ENCODE assay signal across 13 cellular contexts in genomic region chr7:128742206-128742605, GRCh38. TPM values are rescaled to one million over a fixed set of nuclear protein-coding genes. Genes with fewer than 3 reads are reported as not detected.
DNase-seq lines count a peak whose midpoint lies in the region; ATAC-seq, FAIRE-seq and TF ChIP-seq lines count a peak whose summit lies in the region.
"Had no signal": no experiment of that assay in that cellular context is flagged by ENCODE, and none has a peak within 500 bp of the region (broad histone marks: within the 10 kb centered on the region; RNA-seq: fewer than 3 reads in every experiment).

No MANE protein-coding gene starts in this region.

- RAD21 ChIA-PET in GM12878 (lab: Charles Lee; ENCODE audit: unreplicated experiment): interaction anchor here (1.0 to 1.8 kb wide), 2 partner anchors 34 to 141 kb away, joined by 3 to 4 read pairs; no protein-coding TSS in a partner anchor

- H3K27me3 ChIP-seq in GM23248 (replicated peaks; ENCODE audit: insufficient read depth) (no peaks in the 10 kb centered on the region), GM12878 (replicated peaks in 1 of 2; ENCODE audit: control insufficient read depth in 2 of 2, insufficient read depth in 2 of 2, low read length in 1 of 2) (no peaks in the 10 kb centered on the region), HAP-1 (ENCODE audit: low read depth) (no peaks in the 10 kb centered on the region)
- H3K27me3 ChIP-seq: BE2C had no signal

- TF ChIP-seq POLR2A in GM12878 (IDR thresholded peaks at IDR 0.05; ENCODE audit: low read depth, low read length): no peak

- DNase-seq in A172 (ENCODE audit: low spot score) (peak; percentile 32), GM23248 (peak; percentile 94), GM12878 (ENCODE audit: low read depth, low spot score) (no peak), iris pigment epithelial cell (ENCODE audit: low read depth) (peak; percentile 67), ecto neural progenitor cell (ENCODE audit: low spot score) (no peak), left lobe of liver (ENCODE audit: low spot score) (no peak), HAP-1 (ENCODE audit: low spot score in 2 of 2) (no peak)
- DNase-seq: BE2C, erythroblast, NCI-H69 had no signal

- H3K27ac ChIP-seq in GM23248 (peak overlapping the region; percentile 99), GM12878 (ENCODE audit: control insufficient read depth, insufficient read depth) (no peak overlapping the region)

- WGBS in GM23248 (ENCODE audit: low coverage in 1 of 2, low lambda C conversion rate in 2 of 2, missing lambda C conversion rate in 2 of 2), 2 experiments: 2% methylated on average over 4 of the region's 4 CpGs
- WGBS in GM12878 (ENCODE audit: insufficient coverage, insufficient replicate concordance, low lambda C conversion rate, missing lambda C conversion rate): 79% methylated on average over 4 of the region's 4 CpGs

- TF ChIP-seq CTCF in GM12878 (IDR thresholded peaks at IDR 0.05 in 2 of 3, conservative IDR thresholded peaks at IDR 0.05 in 1 of 3; ENCODE audit: control insufficient read depth in 2 of 3, extremely low read depth in 1 of 3, insufficient read depth in 1 of 3, low read depth in 3 of 3, low read length in 3 of 3): no peak

- H4K20me1 ChIP-seq in GM23248 (ENCODE audit: insufficient read depth): peaks cover 28% of the 10 kb centered on the region; the same call in 1 of the 2 replicates
- H4K20me1 ChIP-seq in GM12878 (ENCODE audit: control insufficient read depth, insufficient read depth): no peaks in the 10 kb centered on the region

- H3K4me1 ChIP-seq in GM23248 (ENCODE audit: insufficient read depth) (peaks cover 51% of the 10 kb centered on the region), GM12878 (ENCODE audit: control insufficient read depth, insufficient read depth, low read length) (peaks cover 5% of the 10 kb centered on the region; the same call in 1 of the 2 replicates), HAP-1 (peaks cover 33% of the 10 kb centered on the region)

- BruUV-seq in GM12878 (replicated peaks; lab: Mats Ljungman, UMichigan): no TSS peak

- H3K4me3 ChIP-seq in GM23248 (peak overlapping the region; percentile 98), GM12878 (no peak overlapping the region), HAP-1 (no peak overlapping the region)

- H3K79me2 ChIP-seq in GM23248 (ENCODE audit: insufficient read depth) (peaks cover 80% of the 10 kb centered on the region), GM12878 (ENCODE audit: control insufficient read depth, insufficient read depth, low read length) (peaks cover 79% of the 10 kb centered on the region)

- H3K4me2 ChIP-seq in GM23248 (ENCODE audit: unreplicated experiment) (peak overlapping the region; percentile 98), GM12878 (ENCODE audit: control insufficient read depth, insufficient read depth) (peak overlapping the region; percentile 28; the same call in 1 of the 2 replicates)

- H3K9ac ChIP-seq in GM23248: peak overlapping the region; percentile 100
- no peak overlapping the region for H3K9ac ChIP-seq in GM12878 (ENCODE audit: control insufficient read depth, insufficient read depth, low read length)

- H3K9me3 ChIP-seq in GM23248 (ENCODE audit: low read depth) (no peaks in the 10 kb centered on the region), GM12878 (replicated peaks; ENCODE audit: control insufficient read depth, insufficient read depth, low read length) (no peaks in the 10 kb centered on the region), HAP-1 (no peaks in the 10 kb centered on the region)
- H3K9me3 ChIP-seq: BE2C had no signal

- no peak for TF ChIP-seq RAD21 in GM12878 (IDR thresholded peaks at IDR 0.05; ENCODE audit: insufficient read depth, low read depth, low read length)

- in situ Hi-C loops in GM23248 (cut with MboI): no loop called here
- in situ Hi-C loops in GM12878 (cut with MboI): no loop called here
- in situ Hi-C loops in HAP-1 (cut with MboI; ENCODE audit: low sequenced_read_pairs): no loop called here

- intact Hi-C loops in GM12878 (cut with micrococcal nuclease; ENCODE audit: unreplicated experiment): no loop called here

- no peak for TF ChIP-seq EP300 in GM12878 (IDR thresholded peaks at IDR 0.05; ENCODE audit: borderline replicate concordance in 1 of 2, control insufficient read depth in 1 of 2, low read depth in 2 of 2, low read length in 2 of 2)

- peaks cover 9% of the 10 kb centered on the region; the same call in 1 of the 2 replicates for H3K36me3 ChIP-seq in GM23248 (ENCODE audit: low read depth)
- H3K36me3 ChIP-seq in GM12878 (ENCODE audit: control insufficient read depth in 2 of 2, insufficient read depth in 2 of 2, low read length in 1 of 2): no peaks in the 10 kb centered on the region
- H3K36me3 ChIP-seq in HAP-1 (replicated peaks): no peaks in the 10 kb centered on the region; the same call in none of the 2 replicates

- H2AFZ ChIP-seq in GM23248 (no peak overlapping the region), GM12878 (ENCODE audit: control insufficient read depth, low read depth, low read length) (no peak overlapping the region)

- POLR2A ChIA-PET in GM12878 (lab: Charles Lee): interaction anchor here (0.6 to 1.0 kb wide), 5 partner anchors 9 to 131 kb away, joined by 3 to 4 read pairs (median 3); no protein-coding TSS in a partner anchor

- FAIRE-seq in GM12878 (lab: Jason Lieb, UNC): no peak
- FAIRE-seq: GM19239 had no signal

- ATAC-seq in GM12878 (no peak), GM19455 (IDR thresholded peaks at IDR 0.05; ENCODE audit: unreplicated experiment) (no peak), left lobe of liver (no peak)

- SMC1A ChIA-PET in GM12878 (lab: Charles Lee; ENCODE audit: uncharacterized antibody, unreplicated experiment): interaction anchor here (0.9 to 3.2 kb wide), 8 partner anchors 10 to 421 kb away, joined by 3 to 16 read pairs (median 4); no protein-coding TSS in a partner anchor

- H3K9me2 ChIP-seq in GM23248 (ENCODE audit: insufficient read depth): no peaks in the 10 kb centered on the region

- CTCF ChIA-PET in GM12878 (lab: Yijun Ruan, JAX): interaction anchor here (0.8 to 2.7 kb wide), 7 partner anchors 9 to 476 kb away, joined by 3 to 8 read pairs (median 3); partner anchors contain the start of genes ATP6V1F and GARIN1A

- H3F3A ChIP-seq in GM23248 (ENCODE audit: insufficient read depth): peaks cover 87% of the 10 kb centered on the region

RNA-seq across cellular contexts. Expression of gene CALU, which starts 3.0 kb away (rescaled TPM):
- 420 and 457 TPM in 2 replicates for total RNA-seq in A172 (2014; rRNA removed; shearing (Covaris generic))
- 1,466 and 1,589 TPM in 2 replicates for total RNA-seq in GM23248 (2014; rRNA removed; shearing (Covaris generic))
- polyA plus RNA-seq in GM23248 (2016; fragmentation: Nextera tagmentation; extraction: Ambion mirVana) (1,706 and 1,740 TPM in 2 replicates), GM12878 (2011; rRNA removed) (39.9 and 49.4 TPM in 2 replicates), GM12878 (2014; fragmentation: Illumina TruSeq; extraction: Trizol) (48.5 and 61.8 TPM in 2 replicates), GM12878 (2014; fragmentation: Nextera tagmentation; extraction: Ambion mirVana) (10 to 100 TPM; 33.6 to 44.3 TPM), GM12878 (2014; rRNA removed) (23.8 and 31.2 TPM in 2 replicates), GM12878 (2016; fragmentation: Nextera tagmentation; extraction: Ambion mirVana) (10 to 100 TPM; 66.3 to 75.6 TPM)
- 55.0 and 55.9 TPM in 2 replicates for total RNA-seq in GM12878 (2013; cell fraction: nucleolus; rRNA removed)
- total RNA-seq in GM12878 (2014; rRNA removed) (31.8 and 36.0 TPM in 2 replicates), GM12878 (2014; rRNA removed; fragmentation: Illumina TruSeq; extraction: Trizol) (50.0 and 53.9 TPM in 2 replicates), GM12878 (2021) (28.1 and 33.0 TPM in 2 replicates), left lobe of liver (27.5 TPM)
- polyA plus RNA-seq in GM12878 (2011; ENCODE audit: low read depth): 23.4 TPM
- 15.5 and 17.9 TPM in 2 replicates for polyA plus RNA-seq in GM12878 (2011; cell fraction: cytosol; rRNA removed)
- 16.9 and 20.0 TPM in 2 replicates for polyA plus RNA-seq in GM12878 (2011; cell fraction: nucleus; rRNA removed)
- 28.5 and 32.5 TPM in 2 replicates for polyA plus RNA-seq in GM12878 (2012)
- polyA minus RNA-seq in GM12878 (2011; rRNA and poly(A)+ RNA removed): 22.0 and 27.6 TPM in 2 replicates
- polyA minus RNA-seq in GM12878 (2011; cell fraction: cytosol; rRNA and poly(A)+ RNA removed): 14.4 and 17.8 TPM in 2 replicates
- polyA minus RNA-seq in GM12878 (2011; cell fraction: nucleus; rRNA and poly(A)+ RNA removed): 6.3 and 8.8 TPM in 2 replicates

RNA-seq across cellular contexts. Expression of gene OPN1SW, which starts 33.4 kb away (rescaled TPM):
- total RNA-seq in A172 (2014; rRNA removed; shearing (Covaris generic)): not detected in 2 replicates
- not detected in 2 replicates for total RNA-seq in GM23248 (2014; rRNA removed; shearing (Covaris generic))
- 2.2 and 2.6 TPM in 2 replicates for polyA plus RNA-seq in GM23248 (2016; fragmentation: Nextera tagmentation; extraction: Ambion mirVana)
- total RNA-seq in GM12878 (2013; cell fraction: nucleolus; rRNA removed): not detected in 2 replicates
- not detected in 2 replicates for total RNA-seq in GM12878 (2014; rRNA removed)
- not detected in 2 replicates for total RNA-seq in GM12878 (2014; rRNA removed; fragmentation: Illumina TruSeq; extraction: Trizol)
- total RNA-seq in GM12878 (2021): not detected in 2 replicates
- polyA plus RNA-seq in GM12878 (2011; ENCODE audit: low read depth): not detected
- polyA plus RNA-seq in GM12878 (2011; rRNA removed): not detected in 2 replicates
- not detected in 2 replicates for polyA plus RNA-seq in GM12878 (2011; cell fraction: cytosol; rRNA removed)
- not detected in 2 replicates for polyA plus RNA-seq in GM12878 (2011; cell fraction: nucleus; rRNA removed)
- polyA plus RNA-seq in GM12878 (2012): not detected in 2 replicates
- polyA plus RNA-seq in GM12878 (2014; fragmentation: Illumina TruSeq; extraction: Trizol): not detected in 2 replicates
- under 1 TPM; 0.13 to 0.26 TPM for polyA plus RNA-seq in GM12878 (2014; fragmentation: Nextera tagmentation; extraction: Ambion mirVana)
- polyA plus RNA-seq in GM12878 (2014; rRNA removed): not detected in 2 replicates
- under 1 TPM; 0.11 to 0.35 TPM for polyA plus RNA-seq in GM12878 (2016; fragmentation: Nextera tagmentation; extraction: Ambion mirVana)
- polyA minus RNA-seq in GM12878 (2011; rRNA and poly(A)+ RNA removed): not detected in 2 replicates
- polyA minus RNA-seq in GM12878 (2011; cell fraction: cytosol; rRNA and poly(A)+ RNA removed): not detected in 2 replicates
- polyA minus RNA-seq in GM12878 (2011; cell fraction: nucleus; rRNA and poly(A)+ RNA removed): not detected in 2 replicates
- not detected for total RNA-seq in left lobe of liver
- total RNA-seq: omental fat pad had no signal

RNA-seq across cellular contexts. Expression of gene CCDC136, which starts 49.6 kb away (rescaled TPM):
- total RNA-seq in A172 (2014; rRNA removed; shearing (Covaris generic)): 5.3 and 7.0 TPM in 2 replicates
- total RNA-seq in GM23248 (2014; rRNA removed; shearing (Covaris generic)): 3.1 and 3.8 TPM in 2 replicates
- 2.8 and 3.9 TPM in 2 replicates for polyA plus RNA-seq in GM23248 (2016; fragmentation: Nextera tagmentation; extraction: Ambion mirVana)
- 20.7 and 21.1 TPM in 2 replicates for total RNA-seq in GM12878 (2013; cell fraction: nucleolus; rRNA removed)
- 0.71 and 1.6 TPM in 2 replicates for total RNA-seq in GM12878 (2014; rRNA removed)
- 1.7 and 2.3 TPM in 2 replicates for total RNA-seq in GM12878 (2014; rRNA removed; fragmentation: Illumina TruSeq; extraction: Trizol)
- total RNA-seq in GM12878 (2021): 1.8 and 2.8 TPM in 2 replicates
- polyA plus RNA-seq in GM12878 (2011; ENCODE audit: low read depth): 1.1 TPM
- 3.6 and 4.8 TPM in 2 replicates for polyA plus RNA-seq in GM12878 (2011; rRNA removed)
- 1.3 and 3.1 TPM in 2 replicates for polyA plus RNA-seq in GM12878 (2011; cell fraction: cytosol; rRNA removed)
- 16.7 and 18.0 TPM in 2 replicates for polyA plus RNA-seq in GM12878 (2011; cell fraction: nucleus; rRNA removed)
- 1.3 and 1.9 TPM in 2 replicates for polyA plus RNA-seq in GM12878 (2012)
- polyA plus RNA-seq in GM12878 (2014; fragmentation: Illumina TruSeq; extraction: Trizol): 1.3 and 1.6 TPM in 2 replicates
- polyA plus RNA-seq in GM12878 (2014; fragmentation: Nextera tagmentation; extraction: Ambion mirVana): under 1 TPM; 0.32 to 0.33 TPM
- 2.1 and 3.0 TPM in 2 replicates for polyA plus RNA-seq in GM12878 (2014; rRNA removed)
- polyA plus RNA-seq in GM12878 (2016; fragmentation: Nextera tagmentation; extraction: Ambion mirVana): 1 to 10 TPM in 1 of 2 experiments, under 1 TPM in 1; 0.87 to 1.2 TPM
- polyA minus RNA-seq in GM12878 (2011; rRNA and poly(A)+ RNA removed): 2.7 and 4.2 TPM in 2 replicates
- polyA minus RNA-seq in GM12878 (2011; cell fraction: cytosol; rRNA and poly(A)+ RNA removed): 0.83 and 2.4 TPM in 2 replicates
- 3.5 and 8.1 TPM in 2 replicates for polyA minus RNA-seq in GM12878 (2011; cell fraction: nucleus; rRNA and poly(A)+ RNA removed)
- 0.40 TPM for total RNA-seq in left lobe of liver

Comparison
In these comparisons a context has a peak if more than half of its experiments do, and no peak if none do; other contexts are left out.
1. DNase-seq: peak in A172 (single experiment), GM23248 (single experiment) and iris pigment epithelial cell (single experiment); none in GM12878 (single experiment), ecto neural progenitor cell (single experiment), left lobe of liver (single experiment) and HAP-1 (0 of 2).